Comparison of ENCODE assay signal across 19 cellular contexts in the genomic region with DNA sequence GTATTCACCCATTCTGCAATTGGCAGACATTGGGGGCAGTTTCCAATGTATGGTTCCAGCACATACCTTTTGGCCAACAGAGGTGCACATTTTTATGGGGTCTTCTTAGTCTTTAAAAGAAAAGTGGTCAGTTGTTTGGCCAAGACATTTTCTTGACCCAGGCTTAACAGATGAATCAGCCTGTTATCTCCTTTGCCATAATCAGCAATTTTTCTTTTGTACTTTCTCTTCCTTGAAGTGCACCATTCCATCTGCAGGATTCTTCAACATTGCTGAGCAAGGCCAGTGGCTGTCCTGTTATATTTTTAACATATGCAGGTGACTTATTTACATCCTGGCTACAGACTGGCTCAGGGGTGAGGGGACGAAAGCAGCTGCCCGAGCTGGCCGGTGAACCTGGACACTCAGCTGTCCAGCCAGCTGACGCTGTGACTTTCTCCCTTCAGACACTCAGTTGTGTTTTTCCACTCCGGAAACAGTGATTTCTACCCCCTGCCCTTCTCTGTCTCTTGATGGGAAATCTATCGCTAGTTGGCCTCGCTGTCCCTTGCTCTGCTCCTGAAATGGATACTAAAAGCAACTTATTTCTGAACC.
DNase-seq lines count a peak whose midpoint lies in the region; ATAC-seq and TF ChIP-seq lines count a peak whose summit lies in the region.
"Had no signal": no experiment of that assay in that cellular context is flagged by ENCODE, and none has a peak within 500 bp of the region (broad histone marks: within the 10 kb centered on the region; RNA-seq: fewer than 3 reads in every experiment).

No MANE protein-coding gene starts in this region.

- no peaks in the 10 kb centered on the region for H3K36me3 Mint-ChIP-seq in MCF 10A (ENCODE audit: insufficient read depth, unreplicated experiment)
- H3K36me3 Mint-ChIP-seq: activated CD8-positive, alpha-beta memory T cell treated with anti-CD3 and anti-CD28 coated beads, Interleukin-2, amount 10 ng/mL, durations not matched to agents 7 days and 5 days had no signal

- no peak overlapping the region for H4K8ac ChIP-seq in mesendoderm (ENCODE audit: low read depth, low read length)

- no peak overlapping the region for H2AK5ac ChIP-seq in mesendoderm (ENCODE audit: low read length)

- H3K36me3 ChIP-seq in cardiac muscle cell (no peaks in the 10 kb centered on the region), right atrium auricular region (no peaks in the 10 kb centered on the region), mesendoderm (ENCODE audit: control insufficient read depth, insufficient read depth, low read length) (no peaks in the 10 kb centered on the region), spleen (no peaks in the 10 kb centered on the region), colonic mucosa (no peaks in the 10 kb centered on the region)
- H3K36me3 ChIP-seq: BE2C had no signal

- H3K27ac ChIP-seq in cardiac muscle cell, result peak overlapping the region; percentile 22
- no peak overlapping the region for H3K27ac ChIP-seq in right atrium auricular region
- no peak overlapping the region for H3K27ac ChIP-seq in mesendoderm (ENCODE audit: low read depth, low read length)
- peak overlapping the region in 7 of 8 donors; percentile 46 to 79 (median 71) for H3K27ac ChIP-seq in spleen
- H3K27ac ChIP-seq in colonic mucosa, result no peak overlapping the region
- H3K27ac ChIP-seq: 22Rv1 had no signal

- H3K56ac ChIP-seq in mesendoderm (ENCODE audit: low read length), result no peak overlapping the region

- intact Hi-C loops in MCF 10A (cut with micrococcal nuclease) (no loop called here), spleen (cut with DNase I; ENCODE audit: low total_unique reads) (loop anchor here (10.0 kb wide), 1 partner anchor 276 kb away; no protein-coding TSS in a partner anchor), colonic mucosa (cut with DNase I) (no loop called here)

- no CpG with 5 or more reads among the region's 7 CpGs for WGBS in mesendoderm (ENCODE audit: extremely low coverage, insufficient coverage, low lambda C conversion rate)
- WGBS in spleen, 5 donors, result 69 to 87% (median 80%) methylated on average over 7 of the region's 7 CpGs

- no peak for TF ChIP-seq POLR2A in spleen (IDR thresholded peaks at IDR 0.05)

- no peaks in the 10 kb centered on the region for H3K9me3 ChIP-seq in cardiac muscle cell (ENCODE audit: low read depth)
- no peaks in the 10 kb centered on the region for H3K9me3 ChIP-seq in right atrium auricular region
- H3K9me3 ChIP-seq in spleen, result no peaks in the 10 kb centered on the region
- no peaks in the 10 kb centered on the region for H3K9me3 ChIP-seq in colonic mucosa
- H3K9me3 ChIP-seq: BE2C, mucosa of descending colon had no signal

- H2BK15ac ChIP-seq in mesendoderm (replicated peaks; ENCODE audit: low read depth), result no peak overlapping the region

- no peak overlapping the region for H3K9ac ChIP-seq in mesendoderm (ENCODE audit: low read length)
- H3K9ac ChIP-seq in colonic mucosa (ENCODE audit: low read depth in 2 of 2, low read length in 2 of 2), result no peak overlapping the region

- no peaks in the 10 kb centered on the region for H3K27me3 Mint-ChIP-seq in MCF 10A (ENCODE audit: insufficient read depth, unreplicated experiment)

- DNase-seq in cardiac muscle cell (ENCODE audit: low read depth in 1 of 2, low spot score in 1 of 2) (peak in 1 of 2 donors; percentile 30), right atrium auricular region (ENCODE audit: low spot score) (no peak), MCF 10A (ENCODE audit: unreplicated experiment) (no peak), mesendoderm (no peak), spleen (no peak), colonic mucosa (no peak), NCI-H1694 treated with DMSO at 0.1 percent for 48 hours (lab: John Stamatoyannopoulos, UW) (no peak)
- DNase-seq: activated CD4-positive, alpha-beta T cell treated with anti-CD3 and anti-CD28 coated beads for 4 hours; activated CD8-positive, alpha-beta memory T cell treated with anti-CD3 and anti-CD28 coated beads, Interleukin-2, amount 10 ng/mL, durations not matched to agents 7 days and 5 days; amniotic stem cell; BE2C; cerebellar nuclear complex; H7; hippocampal formation; kidney; mucosa of descending colon; NCI-H774 had no signal

- H3K27ac Mint-ChIP-seq in MCF 10A (ENCODE audit: low read depth, unreplicated experiment), result peak overlapping the region; percentile 46
- H3K27ac Mint-ChIP-seq: activated CD8-positive, alpha-beta memory T cell treated with anti-CD3 and anti-CD28 coated beads, Interleukin-2, amount 10 ng/mL, durations not matched to agents 7 days and 5 days had no signal

- no peaks in the 10 kb centered on the region for H3K79me1 ChIP-seq in mesendoderm (ENCODE audit: low read length)

- no peak overlapping the region for H2BK5ac ChIP-seq in mesendoderm (ENCODE audit: low read length)

- H3K9me3 Mint-ChIP-seq in MCF 10A (ENCODE audit: unreplicated experiment), result no peaks in the 10 kb centered on the region

- H3K27me3 ChIP-seq in cardiac muscle cell (peaks cover 9% of the 10 kb centered on the region), right atrium auricular region (no peaks in the 10 kb centered on the region), mesendoderm (ENCODE audit: insufficient read depth, low read length, poor library complexity) (no peaks in the 10 kb centered on the region), spleen (replicated peaks in 1 of 7) (peaks cover 0 to 36% (median 5%) of the 10 kb centered on the region in 7 donors), colonic mucosa (no peaks in the 10 kb centered on the region)

- H3K4me1 Mint-ChIP-seq in MCF 10A (ENCODE audit: insufficient read depth, unreplicated experiment), result peaks cover 24% of the 10 kb centered on the region

- CTCF ChIA-PET in MCF 10A (lab: Yijun Ruan, JAX), result interaction anchor here (0.6 to 6.8 kb wide), 6 partner anchors 28 to 190 kb away, joined by 3 to 116 read pairs (median 3); no protein-coding TSS in a partner anchor

- no peak overlapping the region for H3K23ac ChIP-seq in mesendoderm (ENCODE audit: low read length)

- no peak overlapping the region for H4K5ac ChIP-seq in mesendoderm (ENCODE audit: low read length)

- H3K4me3 Mint-ChIP-seq in MCF 10A (ENCODE audit: unreplicated experiment), result peak overlapping the region; percentile 51
- H3K4me3 Mint-ChIP-seq: activated CD8-positive, alpha-beta memory T cell treated with anti-CD3 and anti-CD28 coated beads, Interleukin-2, amount 10 ng/mL, durations not matched to agents 7 days and 5 days had no signal

- no peak overlapping the region for H2BK120ac ChIP-seq in mesendoderm (ENCODE audit: low read depth, low read length)

- TF ChIP-seq CTCF in cardiac muscle cell (IDR thresholded peaks at IDR 0.05; ENCODE audit: low read depth, low read length) (no peak), right atrium auricular region (IDR thresholded peaks at IDR 0.05) (no peak), MCF 10A (IDR thresholded peaks at IDR 0.05; ENCODE audit: unreplicated experiment) (no peak), spleen (IDR thresholded peaks at IDR 0.05 in 8 of 11, conservative IDR thresholded peaks at IDR 0.05 in 3 of 11) (no peak), colonic mucosa (IDR thresholded peaks at IDR 0.05) (no peak)

- no TSS peak for BruUV-seq in MCF 10A (replicated peaks; lab: Mats Ljungman, UMichigan)

- H3K18ac ChIP-seq in mesendoderm (ENCODE audit: low read length), result peak overlapping the region; percentile 4

- H3K4me2 ChIP-seq in mesendoderm (ENCODE audit: low read length), result no peak overlapping the region

- no peak overlapping the region for H3K4ac ChIP-seq in mesendoderm (ENCODE audit: low read depth, low read length)

- no peak for ATAC-seq in GM18858 (IDR thresholded peaks at IDR 0.05; ENCODE audit: unreplicated experiment)
- ATAC-seq: activated CD8-positive, alpha-beta memory T cell treated with anti-CD3 and anti-CD28 coated beads, Interleukin-2, amount 10 ng/mL, durations not matched to agents 7 days and 5 days; mucosa of descending colon had no signal

- H3K4me1 ChIP-seq in cardiac muscle cell (ENCODE audit: low read depth) (peaks cover 24% of the 10 kb centered on the region), right atrium auricular region (peaks cover 0 to 20% of the 10 kb centered on the region in 2 donors), mesendoderm (ENCODE audit: control insufficient read depth, low read depth, low read length) (no peaks in the 10 kb centered on the region), spleen (peaks cover 0 to 75% (median 51%) of the 10 kb centered on the region in 6 donors), colonic mucosa (no peaks in the 10 kb centered on the region)
- H3K4me1 ChIP-seq: BE2C had no signal

- H3K79me2 ChIP-seq in mesendoderm (ENCODE audit: control insufficient read depth, insufficient read depth, low read length), result no peaks in the 10 kb centered on the region

- H3K4me3 ChIP-seq in cardiac muscle cell, result no peak overlapping the region
- no peak overlapping the region for H3K4me3 ChIP-seq in right atrium auricular region
- no peak overlapping the region for H3K4me3 ChIP-seq in mesendoderm (ENCODE audit: low read length)
- H3K4me3 ChIP-seq in spleen, result peak overlapping the region in 1 of 8 donors; percentile 13
- no peak overlapping the region for H3K4me3 ChIP-seq in colonic mucosa
- H3K4me3 ChIP-seq: mucosa of descending colon had no signal

- POLR2A ChIA-PET in MCF 10A (lab: Yijun Ruan, JAX), result interaction anchor here (0.7 to 2.0 kb wide), 4 partner anchors 25 to 282 kb away, joined by 3 to 15 read pairs (median 4); no protein-coding TSS in a partner anchor

Comparison
In these comparisons a context has a peak if more than half of its experiments do, and no peak if none do; other contexts are left out.
1. H3K27ac ChIP-seq: peak in cardiac muscle cell (single experiment) and spleen (7 of 8); none in right atrium auricular region (0 of 2), mesendoderm (single experiment) and colonic mucosa (single experiment).